In genomic region chr17:4978720-4979119, GRCh38 we compare ENCODE assay signal across 16 cellular contexts. TPM values are rescaled to one million over a fixed set of nuclear protein-coding genes. Genes with fewer than 3 reads are reported as not detected.
DNase-seq lines count a peak whose midpoint lies in the region; ATAC-seq, FAIRE-seq and TF ChIP-seq lines count a peak whose summit lies in the region.
"Had no signal": no experiment of that assay in that cellular context is flagged by ENCODE, and none has a peak within 500 bp of the region (broad histone marks: within the 10 kb centered on the region; RNA-seq: fewer than 3 reads in every experiment).

No MANE protein-coding gene starts in this region.

- peaks cover 33% of the 10 kb centered on the region for H3K36me3 Mint-ChIP-seq in activated naive CD8-positive, alpha-beta T cell treated with anti-CD3 and anti-CD28 coated beads, Interleukin-2, amount 50 U/mL, for 24 hours (ENCODE audit: low read depth)

- H3K36me3 ChIP-seq in kidney (ENCODE audit: control insufficient read depth in 1 of 2, insufficient read depth in 2 of 2, low read length in 2 of 2) (peaks cover 31 to 39% of the 10 kb centered on the region in 2 donors), gastrocnemius medialis (peaks cover 0 to 69% of the 10 kb centered on the region in 2 donors)

- no peak overlapping the region for H3K4me3 Mint-ChIP-seq in activated naive CD8-positive, alpha-beta T cell treated with anti-CD3 and anti-CD28 coated beads, Interleukin-2, amount 50 U/mL, for 24 hours
- H3K4me3 Mint-ChIP-seq: activated CD4-positive, alpha-beta T cell treated with anti-CD3 and anti-CD28 coated beads, Interleukin-2, amount 10 ng/mL, durations not matched to agents 24 days and 14 days; mesothelial cell of epicardium had no signal

- H3K27ac ChIP-seq in kidney (ENCODE audit: low read depth in 2 of 2, low read length in 2 of 2) (no peak overlapping the region), gastrocnemius medialis (no peak overlapping the region)
- H3K27ac ChIP-seq: coronary artery, KMS-11 had no signal

- intact Hi-C loops in kidney (cut with DNase I): no loop called here
- intact Hi-C loops in gastrocnemius medialis (cut with DNase I; ENCODE audit: low total_unique reads): no loop called here

- peaks cover 2 to 5% of the 10 kb centered on the region in 2 donors for H3K4me1 ChIP-seq in kidney (ENCODE audit: control insufficient read depth in 1 of 2, insufficient read depth in 1 of 2, low read depth in 1 of 2, low read length in 2 of 2)
- peaks cover 15 to 20% of the 10 kb centered on the region in 2 donors for H3K4me1 ChIP-seq in gastrocnemius medialis

- no peak for ATAC-seq in activated naive CD8-positive, alpha-beta T cell treated with anti-CD3 and anti-CD28 coated beads, Interleukin-2, amount 50 U/mL, for 24 hours
- ATAC-seq in gastrocnemius medialis (no peak), omental fat pad (ENCODE audit: low FRiP score) (no peak), HG02885 (IDR thresholded peaks at IDR 0.05; ENCODE audit: poor library complexity, unreplicated experiment) (no peak)

- H3K9me3 Mint-ChIP-seq in activated naive CD8-positive, alpha-beta T cell treated with anti-CD3 and anti-CD28 coated beads, Interleukin-2, amount 50 U/mL, for 24 hours: no peaks in the 10 kb centered on the region
- H3K9me3 Mint-ChIP-seq: activated CD4-positive, alpha-beta T cell treated with anti-CD3 and anti-CD28 coated beads, Interleukin-2, amount 10 ng/mL, durations not matched to agents 24 days and 14 days; mesothelial cell of epicardium had no signal

- FAIRE-seq in kidney (lab: Jason Lieb, UNC): no peak
- FAIRE-seq: keratinocyte had no signal

- H3K9me3 ChIP-seq in kidney (ENCODE audit: control insufficient read depth in 1 of 2, low read length in 2 of 2) (no peaks in the 10 kb centered on the region), gastrocnemius medialis (no peaks in the 10 kb centered on the region)

- TF ChIP-seq CTCF in kidney (IDR thresholded peaks at IDR 0.05; ENCODE audit: borderline replicate concordance, extremely low read depth, insufficient read depth): no peak
- TF ChIP-seq CTCF in gastrocnemius medialis (IDR thresholded peaks at IDR 0.05 in 4 of 5, conservative IDR thresholded peaks at IDR 0.05 in 1 of 5): no peak
- TF ChIP-seq CTCF in omental fat pad (IDR thresholded peaks at IDR 0.05): no peak

- peaks cover 19% of the 10 kb centered on the region for H3K4me1 Mint-ChIP-seq in activated naive CD8-positive, alpha-beta T cell treated with anti-CD3 and anti-CD28 coated beads, Interleukin-2, amount 50 U/mL, for 24 hours

- DNase-seq in GDM1 (lab: John Stamatoyannopoulos, UW): peak; percentile 73
- peak; percentile 60 for DNase-seq in NOMO-1 treated with dmso at 0.1 percent for 144 hours (lab: John Stamatoyannopoulos, UW; ENCODE audit: unreplicated experiment)
- DNase-seq in activated naive CD8-positive, alpha-beta T cell treated with anti-CD3 and anti-CD28 coated beads, Interleukin-2, amount 50 U/mL, for 24 hours: no peak
- DNase-seq in pons (ENCODE audit: low spot score): peak; percentile 62
- no peak for DNase-seq in kidney
- DNase-seq in gastrocnemius medialis: no peak
- no peak for DNase-seq in omental fat pad (ENCODE audit: low spot score)
- DNase-seq: activated CD4-positive, alpha-beta T cell treated with anti-CD3 and anti-CD28 coated beads, Interleukin-2, amount 10 ng/mL, durations not matched to agents 24 days and 14 days; DMS79; NCI-H69; T1000 had no signal

- no peak overlapping the region for H3K9ac ChIP-seq in kidney (ENCODE audit: low read length in 2 of 2)
- H3K9ac ChIP-seq: KMS-11 had no signal

- peak overlapping the region; percentile 22 for H3K27ac Mint-ChIP-seq in activated naive CD8-positive, alpha-beta T cell treated with anti-CD3 and anti-CD28 coated beads, Interleukin-2, amount 50 U/mL, for 24 hours
- H3K27ac Mint-ChIP-seq: mesothelial cell of epicardium had no signal

- in situ Hi-C loops in gastrocnemius medialis (cut with MboI; ENCODE audit: low sequenced_read_pairs in 4 of 4): no loop called here

- no peak for TF ChIP-seq POLR2A in gastrocnemius medialis (IDR thresholded peaks at IDR 0.05)

- H3K27me3 Mint-ChIP-seq in activated naive CD8-positive, alpha-beta T cell treated with anti-CD3 and anti-CD28 coated beads, Interleukin-2, amount 50 U/mL, for 24 hours: no peaks in the 10 kb centered on the region
- H3K27me3 Mint-ChIP-seq: activated CD4-positive, alpha-beta T cell treated with anti-CD3 and anti-CD28 coated beads, Interleukin-2, amount 10 ng/mL, durations not matched to agents 24 days and 14 days had no signal

- no peaks in the 10 kb centered on the region for H3K27me3 ChIP-seq in gastrocnemius medialis

- no peak overlapping the region for H3K4me3 ChIP-seq in kidney (ENCODE audit: low read length in 2 of 2)
- H3K4me3 ChIP-seq in gastrocnemius medialis: no peak overlapping the region
- H3K4me3 ChIP-seq: coronary artery had no signal

RNA-seq across cellular contexts. Expression of gene CAMTA2, which starts 8.8 kb away (rescaled TPM):
- total RNA-seq in kidney: 47.1 TPM
- 40.1 TPM for polyA plus RNA-seq in kidney (ENCODE audit: insufficient read depth, low read depth, low replicate concordance)
- total RNA-seq in gastrocnemius medialis: 10 to 100 TPM; 19.1 to 46.4 (median 36.4) TPM
- total RNA-seq in omental fat pad: 10 to 100 TPM; 11.4 to 27.7 (median 21.4) TPM

RNA-seq across cellular contexts. Expression of gene SPAG7, which starts 11.1 kb away (rescaled TPM):
- total RNA-seq in kidney (73.6 TPM), gastrocnemius medialis (100 to 1,000 TPM in 1 of 4 donors, 10 to 100 TPM in 3; 78.6 to 114 (median 91.0) TPM), omental fat pad (10 to 100 TPM; 45.3 to 71.0 (median 47.5) TPM)
- polyA plus RNA-seq in kidney (ENCODE audit: insufficient read depth, low read depth, low replicate concordance): 157 TPM

RNA-seq across cellular contexts. Expression of gene INCA1, which starts 18.6 kb away (rescaled TPM):
- total RNA-seq in kidney (1.5 TPM), gastrocnemius medialis (1 to 10 TPM; 1.9 to 5.7 (median 4.3) TPM), omental fat pad (1 to 10 TPM in 3 of 4 donors, not detected in 1; 1.0 to 1.4 (median 1.3) TPM)
- 1.6 TPM for polyA plus RNA-seq in kidney (ENCODE audit: insufficient read depth, low read depth, low replicate concordance)

RNA-seq across cellular contexts. Expression of gene KIF1C, which starts 19.0 kb away (rescaled TPM):
- total RNA-seq in kidney (168 TPM), gastrocnemius medialis (100 to 1,000 TPM; 327 to 543 (median 393) TPM), omental fat pad (10 to 100 TPM; 64.5 to 92.5 (median 76.4) TPM)
- polyA plus RNA-seq in kidney (ENCODE audit: insufficient read depth, low read depth, low replicate concordance): 69.6 TPM

RNA-seq across cellular contexts. Expression of gene ENO3, which starts 27.8 kb away (rescaled TPM):
- total RNA-seq in kidney: 6.9 TPM
- polyA plus RNA-seq in kidney (ENCODE audit: insufficient read depth, low read depth, low replicate concordance): 17.8 TPM
- 1,000 to 10,000 TPM; 1,434 to 5,473 (median 3,204) TPM for total RNA-seq in gastrocnemius medialis
- 1 to 10 TPM; 2.8 to 5.3 (median 3.3) TPM for total RNA-seq in omental fat pad

Comparison
In these comparisons a context has a peak if more than half of its experiments do, and no peak if none do; other contexts are left out.
1. DNase-seq: peak in GDM1 (single experiment), NOMO-1 treated with dmso at 0.1 percent for 144 hours (single experiment) and pons (single experiment); none in activated naive CD8-positive, alpha-beta T cell treated with anti-CD3 and anti-CD28 coated beads, Interleukin-2, amount 50 U/mL, for 24 hours (single experiment), kidney (single experiment), gastrocnemius medialis (0 of 2) and omental fat pad (single experiment).